In genomic region chr11:110208678-110209312, GRCh38 we compare ENCODE assay signal across 8 cellular contexts.
DNase-seq lines count a peak whose midpoint lies in the region; ATAC-seq, FAIRE-seq and TF ChIP-seq lines count a peak whose summit lies in the region.
"Not testable (repeated sequence)": the region's sequence is repeated elsewhere in the genome, so short reads cannot be mapped to it uniquely, and the experiment has no call there.

No MANE protein-coding gene starts in this region.

- not testable (repeated sequence) for FAIRE-seq in H1 (lab: Jason Lieb, UNC)

- H3K23me2 ChIP-seq in H1 (ENCODE audit: low read depth, low read length) = not testable (repeated sequence)

- H2BK20ac ChIP-seq in H1 (ENCODE audit: low read length) = not testable (repeated sequence)

- not testable (repeated sequence) for H2BK5ac ChIP-seq in H1 (ENCODE audit: low read depth, low read length)

- H4K8ac ChIP-seq in H1 (ENCODE audit: extremely low read depth, insufficient read depth, low read length) = not testable (repeated sequence)

- H2BK12ac ChIP-seq in H1 (ENCODE audit: low read depth, low read length) = not testable (repeated sequence)

- H3K4me3 ChIP-seq in H1 (ENCODE audit: extremely low read depth in 1 of 4, insufficient read depth in 2 of 4, low read depth in 3 of 4, low read length in 4 of 4) (peak overlapping the region; percentile 26 to 46 (median 28); a peak in 3 of 8 replicates), neural progenitor cell (peak overlapping the region; percentile 39), transverse colon (peak overlapping the region in 1 of 4 donors; percentile 20)

- H4K5ac ChIP-seq in H1 (ENCODE audit: insufficient read length, low read depth, low read length) = not testable (repeated sequence)

- H3K27me3 ChIP-seq in H1 (replicated peaks in 1 of 4; ENCODE audit: control insufficient read depth in 3 of 4, extremely low read depth in 1 of 4, insufficient read depth in 3 of 4, low read length in 3 of 4); neural progenitor cell; transverse colon: not testable (repeated sequence)

- not testable (repeated sequence) for H4K20me1 ChIP-seq in H1 (replicated peaks in 1 of 2; ENCODE audit: control insufficient read depth in 1 of 2, insufficient read depth in 2 of 2, low read length in 2 of 2); neural progenitor cell (ENCODE audit: low read depth)

- peak overlapping the region in 3 of 4 experiments; percentile 8 to 37 (median 13); a peak in 4 of 7 replicates for H3K9ac ChIP-seq in H1 (replicated peaks in 1 of 4; ENCODE audit: extremely low read depth in 1 of 4, low read depth in 3 of 4, low read length in 3 of 4)
- H3K9ac ChIP-seq in neural progenitor cell = not testable (repeated sequence)

- H2BK15ac ChIP-seq in H1 (ENCODE audit: low read length) = not testable (repeated sequence)

- H4K91ac ChIP-seq in H1 (replicated peaks; ENCODE audit: insufficient read length, low read length) = not testable (repeated sequence)

- POLR2A ChIA-PET in T-cell (lab: Charles Lee) = not testable (repeated sequence)
- POLR2A ChIA-PET in H1 (lab: Charles Lee; ENCODE audit: partially characterized antibody) = interaction anchor here (0.7 to 1.3 kb wide), 4 partner anchors 9 to 1090 kb away, joined by 3 to 4 read pairs (median 3); partner anchors contain the start of genes FDX1 and POU2AF3

- not testable (repeated sequence) for H3K4ac ChIP-seq in H1 (replicated peaks; ENCODE audit: insufficient read length, low read depth, low read length)

- in situ Hi-C loops in transverse colon (cut with MboI; ENCODE audit: low pct_ligation_motif_present in 1 of 4, low pct_unique_long_range_greater_than_20kb in 1 of 4, low sequenced_read_pairs in 3 of 4) = loop anchor here (10.0 kb wide), 2 partner anchors 166 to 226 kb away; no protein-coding TSS in a partner anchor

- peak; percentile 15 for DNase-seq in DMS153 (lab: John Stamatoyannopoulos, UW)
- peak; percentile 19 to 55 (median 23) for DNase-seq in NCI-H1417 (lab: John Stamatoyannopoulos, UW)
- peak in 6 of 34 experiments; percentile 4 to 28 (median 8) for DNase-seq in T-cell
- DNase-seq in activated naive CD4-positive, alpha-beta T cell treated with anti-CD3 and anti-CD28 coated beads for 36 hours = peak; percentile 14
- DNase-seq in H1 (ENCODE audit: low read depth in 1 of 2, low spot score in 2 of 2) = peak in 1 of 2 experiments; percentile 65
- not testable (repeated sequence) for DNase-seq in immature natural killer cell
- DNase-seq in neural progenitor cell (ENCODE audit: low spot score) = peak; percentile 60
- DNase-seq in transverse colon = peak; percentile 42

- not testable (repeated sequence) for H3K36me3 Mint-ChIP-seq in T-cell; activated naive CD4-positive, alpha-beta T cell treated with anti-CD3 and anti-CD28 coated beads for 36 hours (ENCODE audit: low read depth); immature natural killer cell; neural progenitor cell

- not testable (repeated sequence) for H3K79me2 ChIP-seq in H1 (ENCODE audit: control insufficient read depth in 1 of 2, insufficient read depth in 2 of 2, low read length in 2 of 2); neural progenitor cell (ENCODE audit: low read depth)

- H3K27ac Mint-ChIP-seq in T-cell = peak overlapping the region in 1 of 2 donors; percentile 55
- H3K27ac Mint-ChIP-seq in activated naive CD4-positive, alpha-beta T cell treated with anti-CD3 and anti-CD28 coated beads for 36 hours; immature natural killer cell: not testable (repeated sequence)
- peak overlapping the region; percentile 21 for H3K27ac Mint-ChIP-seq in neural progenitor cell

- not testable (repeated sequence) for H3K9me3 Mint-ChIP-seq in T-cell; activated naive CD4-positive, alpha-beta T cell treated with anti-CD3 and anti-CD28 coated beads for 36 hours; immature natural killer cell; neural progenitor cell

- H3K27ac ChIP-seq in H1 (ENCODE audit: low read depth, low read length); neural progenitor cell; transverse colon: not testable (repeated sequence)

- not testable (repeated sequence) for ATAC-seq in T-cell (replicated peaks in 1 of 4)

- H2AK5ac ChIP-seq in H1 (ENCODE audit: low read depth, low read length) = not testable (repeated sequence)

- not testable (repeated sequence) for H3K56ac ChIP-seq in H1 (replicated peaks; ENCODE audit: insufficient read length, low read depth, low read length)

- TF ChIP-seq POLR2A in H1 (IDR thresholded peaks at IDR 0.05; ENCODE audit: control extremely low read depth in 1 of 2, low read depth in 2 of 2, low read length in 2 of 2); transverse colon (IDR thresholded peaks at IDR 0.05): not testable (repeated sequence)

- CTCF ChIA-PET in T-cell (lab: Charles Lee) = interaction anchor here in 1 of 2 donors (0.6 kb wide), 1 partner anchor 11 kb away, joined by 3 read pairs; no protein-coding TSS in a partner anchor
- CTCF ChIA-PET in activated naive CD4-positive, alpha-beta T cell treated with anti-CD3 and anti-CD28 coated beads for 36 hours (lab: Charles Lee) = not testable (repeated sequence)
- CTCF ChIA-PET in H1 (lab: Charles Lee; ENCODE audit: partially characterized antibody) = interaction anchor here (0.6 to 12.7 kb wide), 4 partner anchors 10 to 235 kb away, joined by 3 to 130 read pairs (median 4); partner anchors contain the start of gene FDX1

- not testable (repeated sequence) for H3K23ac ChIP-seq in H1 (ENCODE audit: insufficient read length)

- H2BK120ac ChIP-seq in H1 (replicated peaks; ENCODE audit: low read depth, low read length) = not testable (repeated sequence)

- H3K27me3 Mint-ChIP-seq in T-cell; activated naive CD4-positive, alpha-beta T cell treated with anti-CD3 and anti-CD28 coated beads for 36 hours (ENCODE audit: low read depth); immature natural killer cell (ENCODE audit: low read depth in 3 of 3); neural progenitor cell (ENCODE audit: insufficient read depth, low read depth): not testable (repeated sequence)

- intact Hi-C loops in activated naive CD4-positive, alpha-beta T cell treated with anti-CD3 and anti-CD28 coated beads for 36 hours (cut with micrococcal nuclease) = loop anchor here (10.0 kb wide), 1 partner anchor 1236 kb away; no protein-coding TSS in a partner anchor
- intact Hi-C loops in transverse colon (cut with DNase I; ENCODE audit: low total_unique reads) = not testable (repeated sequence)

- peak in 1 of 3 experiments; percentile 2; a peak in 1 of 4 replicates for TF ChIP-seq CTCF in H1 (IDR thresholded peaks at IDR 0.05; ENCODE audit: control extremely low read depth in 1 of 3, insufficient read depth in 1 of 3, low read depth in 1 of 3, low read length in 3 of 3)
- TF ChIP-seq CTCF in neural progenitor cell (IDR thresholded peaks at IDR 0.05); transverse colon (IDR thresholded peaks at IDR 0.05): not testable (repeated sequence)

- H3K4me2 ChIP-seq in H1 (ENCODE audit: insufficient read depth in 1 of 2, low read depth in 2 of 2, low read length in 2 of 2) (peak overlapping the region; percentile 58 to 60; a peak in 3 of 4 replicates), neural progenitor cell (peak overlapping the region; percentile 66)

- not testable (repeated sequence) for H3K18ac ChIP-seq in H1 (ENCODE audit: extremely low read depth, low read length)

- not testable (repeated sequence) for H3K9me3 ChIP-seq in H1 (ENCODE audit: insufficient read depth in 2 of 2, low read depth in 1 of 2, low read length in 1 of 2); neural progenitor cell (ENCODE audit: low read depth); transverse colon

- not testable (repeated sequence) for TF ChIP-seq EP300 in H1 (IDR thresholded peaks at IDR 0.05; ENCODE audit: borderline replicate concordance in 1 of 2, low read depth in 2 of 2, low read length in 2 of 2); transverse colon (IDR thresholded peaks at IDR 0.05; ENCODE audit: low read depth)

- not testable (repeated sequence) for H3K79me1 ChIP-seq in H1 (ENCODE audit: low read depth, low read length)

- TF ChIP-seq RAD21 in H1 (IDR thresholded peaks at IDR 0.05 in 1 of 2, conservative IDR thresholded peaks at IDR 0.05 in 1 of 2; ENCODE audit: low read depth in 2 of 2, low read length in 2 of 2) = peak; percentile 6 to 11; a peak in 2 of 4 replicates

- H3F3A ChIP-seq in neural progenitor cell (ENCODE audit: low read depth) = peaks cover 19% of the 10 kb centered on the region

- WGBS in H1 (ENCODE audit: extremely low coverage in 1 of 2, insufficient coverage in 1 of 2, insufficient read length in 1 of 2, insufficient replicate concordance in 2 of 2, low coverage in 1 of 2, low lambda C conversion rate in 2 of 2, missing lambda C conversion rate in 1 of 2), 2 experiments = 35% methylated on average over 22 of the region's 29 CpGs; no CpG with 5 or more reads in 1 of the 2 experiments
- WGBS in transverse colon (ENCODE audit: low coverage in 1 of 2), 2 donors = 52 to 77% methylated on average over 6 to 26 of the region's 29 CpGs

- H3K4me1 ChIP-seq in H1 (replicated peaks in 1 of 4; ENCODE audit: control insufficient read depth in 3 of 4, insufficient read depth in 4 of 4, low read length in 3 of 4); neural progenitor cell; transverse colon: not testable (repeated sequence)

- not testable (repeated sequence) for H3K36me3 ChIP-seq in H1 (ENCODE audit: control insufficient read depth in 2 of 4, insufficient read depth in 4 of 4, low read length in 3 of 4); neural progenitor cell; transverse colon

- H3K14ac ChIP-seq in H1 (ENCODE audit: insufficient read length) = not testable (repeated sequence)

- H2AFZ ChIP-seq in H1 (ENCODE audit: low read length) = not testable (repeated sequence)
- peak overlapping the region; percentile 12 for H2AFZ ChIP-seq in neural progenitor cell (replicated peaks)

- H3K4me1 Mint-ChIP-seq in T-cell = peaks cover 0 to 11% (median 7%) of the 10 kb centered on the region in 3 donors
- not testable (repeated sequence) for H3K4me1 Mint-ChIP-seq in activated naive CD4-positive, alpha-beta T cell treated with anti-CD3 and anti-CD28 coated beads for 36 hours (ENCODE audit: low read depth); immature natural killer cell; neural progenitor cell

- H3K4me3 Mint-ChIP-seq in T-cell (peak overlapping the region; percentile 59 to 69 (median 64)), immature natural killer cell (peak overlapping the region; percentile 25 to 68 (median 53)), neural progenitor cell (peak overlapping the region; percentile 74)
- H3K4me3 Mint-ChIP-seq in activated naive CD4-positive, alpha-beta T cell treated with anti-CD3 and anti-CD28 coated beads for 36 hours = peak overlapping the region; percentile 54
